In genomic region chr5:43997647-43998251, GRCh38 we compare ENCODE assay signal across 1 cellular context.
TF ChIP-seq lines count a peak whose summit lies in the region.

No MANE protein-coding gene starts in this region.

TF ChIP-seq in HepG2, 621 proteins besides CTCF, POLR2A, EP300 and RAD21 (continued from another document and continues in another):
- TF ChIP-seq ZNF431 (CRISPR knock-in tag; IDR thresholded peaks at IDR 0.05; ENCODE audit: borderline replicate concordance, low read depth) (peak; percentile 62; the same call in 1 of the 2 replicates), SRSF4 (IDR thresholded peaks at IDR 0.05; ENCODE audit: low read depth, low read length, poor library complexity, severe bottlenecking) (no peak), HMG20A (CRISPR knock-in tag; IDR thresholded peaks at IDR 0.05; ENCODE audit: borderline replicate concordance) (peak; percentile 99), ZNF34 (CRISPR knock-in tag; IDR thresholded peaks at IDR 0.05; ENCODE audit: borderline replicate concordance) (no peak), RXRA (CRISPR knock-in tag; IDR thresholded peaks at IDR 0.05) (peak; percentile 79; the same call in 1 of the 2 replicates), ZNF788 (CRISPR knock-in tag; IDR thresholded peaks at IDR 0.05; ENCODE audit: borderline replicate concordance) (peak; percentile 57; the same call in 1 of the 2 replicates), PRMT3 (CRISPR knock-in tag; IDR thresholded peaks at IDR 0.05; ENCODE audit: borderline replicate concordance, low read depth) (no peak), MED1 (CRISPR knock-in tag; IDR thresholded peaks at IDR 0.05) (peak; percentile 92), HHEX (CRISPR knock-in tag; IDR thresholded peaks at IDR 0.05) (peak; percentile 60; the same call in 1 of the 2 replicates), ZNF317 (CRISPR knock-in tag; IDR thresholded peaks at IDR 0.05) (peak; percentile 90), NPAS2 (CRISPR knock-in tag; IDR thresholded peaks at IDR 0.05; ENCODE audit: borderline replicate concordance) (no peak), ZNF720 (CRISPR knock-in tag; IDR thresholded peaks at IDR 0.05) (no peak), PHF5A (CRISPR knock-in tag; IDR thresholded peaks at IDR 0.05; ENCODE audit: low read depth, unreplicated experiment) (no peak), ZFP62 (CRISPR knock-in tag; IDR thresholded peaks at IDR 0.05) (no peak), PBX2 (CRISPR knock-in tag; IDR thresholded peaks at IDR 0.05) (no peak), NFIC (IDR thresholded peaks at IDR 0.05; ENCODE audit: low read length) (peak; percentile 93), ZKSCAN1 (IDR thresholded peaks at IDR 0.05; ENCODE audit: low read length) (no peak), ELF1 (CRISPR knock-in tag; IDR thresholded peaks at IDR 0.05) (peak; percentile 55; the same call in 1 of the 2 replicates), RORA (CRISPR knock-in tag; IDR thresholded peaks at IDR 0.05) (0 out of 2 replicates have a peak, but pooled peaks have one; percentile 75), TBP (CRISPR knock-in tag; IDR thresholded peaks at IDR 0.05) (no peak), HMGXB4 (CRISPR knock-in tag; IDR thresholded peaks at IDR 0.05; ENCODE audit: borderline replicate concordance in 1 of 2, low read depth in 1 of 2) (0 out of 4 replicates have a peak, but pooled peaks of 1 of the 2 experiments have one; percentile 29), PATZ1 (CRISPR knock-in tag; IDR thresholded peaks at IDR 0.05) (peak; percentile 52; the same call in 1 of the 2 replicates), ZNF629 (CRISPR knock-in tag; conservative IDR thresholded peaks at IDR 0.05) (no peak), ARNTL (CRISPR knock-in tag; IDR thresholded peaks at IDR 0.05) (peak; percentile 63; the same call in 1 of the 2 replicates), ZFY (CRISPR knock-in tag; IDR thresholded peaks at IDR 0.05) (no peak), RFXAP (CRISPR knock-in tag; IDR thresholded peaks at IDR 0.05; ENCODE audit: borderline replicate concordance) (no peak; the same call in 1 of the 2 replicates), DR1 (CRISPR knock-in tag; IDR thresholded peaks at IDR 0.05) (no peak), IKZF1 (IDR thresholded peaks at IDR 0.05) (no peak), TAF1 (CRISPR knock-in tag; IDR thresholded peaks at IDR 0.05) (no peak), ZNF543 (CRISPR knock-in tag; IDR thresholded peaks at IDR 0.05) (peak; percentile 94), ATF4 (CRISPR knock-in tag; IDR thresholded peaks at IDR 0.05) (peak in 1 of 2 experiments; percentile 78; a peak in 2 of 4 replicates), NR2F6 (IDR thresholded peaks at IDR 0.05) (peak; percentile 90), NR2F6 (CRISPR knock-in tag; IDR thresholded peaks at IDR 0.05) (peak; percentile 89), PAWR (CRISPR knock-in tag; IDR thresholded peaks at IDR 0.05; ENCODE audit: borderline replicate concordance) (no peak), RAD51 (IDR thresholded peaks at IDR 0.05; ENCODE audit: borderline replicate concordance) (peak; percentile 63), ETS1 (CRISPR knock-in tag; IDR thresholded peaks at IDR 0.05) (no peak), TAF15 (IDR thresholded peaks at IDR 0.05; ENCODE audit: low read depth, low read length, poor library complexity, severe bottlenecking) (no peak), ZNF296 (CRISPR knock-in tag; conservative IDR thresholded peaks at IDR 0.05) (no peak), REL (CRISPR knock-in tag; conservative IDR thresholded peaks at IDR 0.05) (no peak), NFE2L1 (CRISPR knock-in tag; IDR thresholded peaks at IDR 0.05; ENCODE audit: borderline replicate concordance) (no peak), LCORL (IDR thresholded peaks at IDR 0.05) (peak; percentile 21; the same call in 1 of the 2 replicates), LCORL (CRISPR knock-in tag; IDR thresholded peaks at IDR 0.05) (peak; percentile 87), HOXA7 (CRISPR knock-in tag; IDR thresholded peaks at IDR 0.05) (no peak), GRHL1 (CRISPR knock-in tag; conservative IDR thresholded peaks at IDR 0.05) (no peak), ZFP91 (CRISPR knock-in tag; IDR thresholded peaks at IDR 0.05; ENCODE audit: borderline replicate concordance) (no peak), ZNF83 (CRISPR knock-in tag; IDR thresholded peaks at IDR 0.05; ENCODE audit: borderline replicate concordance) (no peak), CREM (IDR thresholded peaks at IDR 0.05) (peak; percentile 80), CREM (CRISPR knock-in tag; IDR thresholded peaks at IDR 0.05) (no peak), ZFP1 (CRISPR knock-in tag; IDR thresholded peaks at IDR 0.05) (no peak; the same call in 1 of the 2 replicates), GPN1 (CRISPR knock-in tag; IDR thresholded peaks at IDR 0.05; ENCODE audit: borderline replicate concordance) (no peak), HNRNPL (IDR thresholded peaks at IDR 0.05; ENCODE audit: low read depth, low read length) (0 out of 2 replicates have a peak, but pooled peaks have one; percentile 59), ZNF749 (CRISPR knock-in tag; IDR thresholded peaks at IDR 0.05; ENCODE audit: borderline replicate concordance) (no peak), ONECUT2 (CRISPR knock-in tag; IDR thresholded peaks at IDR 0.05) (no peak; the same call in 1 of the 2 replicates)
- TF ChIP-seq, protein P1, sequence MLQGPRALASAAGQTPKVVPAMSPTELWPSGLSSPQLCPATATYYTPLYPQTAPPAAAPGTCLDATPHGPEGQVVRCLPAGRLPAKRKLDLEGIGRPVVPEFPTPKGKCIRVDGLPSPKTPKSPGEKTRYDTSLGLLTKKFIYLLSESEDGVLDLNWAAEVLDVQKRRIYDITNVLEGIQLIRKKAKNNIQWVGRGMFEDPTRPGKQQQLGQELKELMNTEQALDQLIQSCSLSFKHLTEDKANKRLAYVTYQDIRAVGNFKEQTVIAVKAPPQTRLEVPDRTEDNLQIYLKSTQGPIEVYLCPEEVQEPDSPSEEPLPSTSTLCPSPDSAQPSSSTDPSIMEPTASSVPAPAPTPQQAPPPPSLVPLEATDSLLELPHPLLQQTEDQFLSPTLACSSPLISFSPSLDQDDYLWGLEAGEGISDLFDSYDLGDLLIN (CRISPR knock-in tag; IDR thresholded peaks at IDR 0.05; ENCODE audit: borderline replicate concordance) = no peak
- TF ChIP-seq, protein P2, sequence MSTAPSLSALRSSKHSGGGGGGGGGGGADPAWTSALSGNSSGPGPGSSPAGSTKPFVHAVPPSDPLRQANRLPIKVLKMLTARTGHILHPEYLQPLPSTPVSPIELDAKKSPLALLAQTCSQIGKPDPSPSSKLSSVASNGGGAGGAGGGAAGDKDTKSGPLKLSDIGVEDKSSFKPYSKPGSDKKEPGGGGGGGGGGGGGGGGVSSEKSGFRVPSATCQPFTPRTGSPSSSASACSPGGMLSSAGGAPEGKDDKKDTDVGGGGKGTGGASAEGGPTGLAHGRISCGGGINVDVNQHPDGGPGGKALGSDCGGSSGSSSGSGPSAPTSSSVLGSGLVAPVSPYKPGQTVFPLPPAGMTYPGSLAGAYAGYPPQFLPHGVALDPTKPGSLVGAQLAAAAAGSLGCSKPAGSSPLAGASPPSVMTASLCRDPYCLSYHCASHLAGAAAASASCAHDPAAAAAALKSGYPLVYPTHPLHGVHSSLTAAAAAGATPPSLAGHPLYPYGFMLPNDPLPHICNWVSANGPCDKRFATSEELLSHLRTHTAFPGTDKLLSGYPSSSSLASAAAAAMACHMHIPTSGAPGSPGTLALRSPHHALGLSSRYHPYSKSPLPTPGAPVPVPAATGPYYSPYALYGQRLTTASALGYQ (CRISPR knock-in tag; IDR thresholded peaks at IDR 0.05) = no peak
- TF ChIP-seq, protein P3, sequence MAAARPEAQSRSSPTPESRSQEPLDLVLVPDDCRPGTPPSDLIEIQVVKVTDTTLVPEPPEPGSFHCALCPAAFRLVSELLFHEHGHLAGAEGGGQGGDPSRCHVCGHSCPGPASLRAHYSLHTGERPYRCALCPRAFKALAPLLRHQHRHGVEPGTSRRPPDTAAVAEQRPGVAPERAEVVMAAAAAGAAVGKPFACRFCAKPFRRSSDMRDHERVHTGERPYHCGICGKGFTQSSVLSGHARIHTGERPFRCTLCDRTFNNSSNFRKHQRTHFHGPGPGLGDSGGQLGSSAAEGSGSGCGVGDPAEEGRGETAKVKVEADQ (CRISPR knock-in tag; IDR thresholded peaks at IDR 0.05; ENCODE audit: borderline replicate concordance) = no peak
- TF ChIP-seq, protein P4, sequence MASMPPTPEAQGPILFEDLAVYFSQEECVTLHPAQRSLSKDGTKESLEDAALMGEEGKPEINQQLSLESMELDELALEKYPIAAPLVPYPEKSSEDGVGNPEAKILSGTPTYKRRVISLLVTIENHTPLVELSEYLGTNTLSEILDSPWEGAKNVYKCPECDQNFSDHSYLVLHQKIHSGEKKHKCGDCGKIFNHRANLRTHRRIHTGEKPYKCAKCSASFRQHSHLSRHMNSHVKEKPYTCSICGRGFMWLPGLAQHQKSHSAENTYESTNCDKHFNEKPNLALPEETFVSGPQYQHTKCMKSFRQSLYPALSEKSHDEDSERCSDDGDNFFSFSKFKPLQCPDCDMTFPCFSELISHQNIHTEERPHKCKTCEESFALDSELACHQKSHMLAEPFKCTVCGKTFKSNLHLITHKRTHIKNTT (CRISPR knock-in tag; IDR thresholded peaks at IDR 0.05) = no peak
